ENCODE assay signal across 18 cellular contexts in the genomic region with DNA sequence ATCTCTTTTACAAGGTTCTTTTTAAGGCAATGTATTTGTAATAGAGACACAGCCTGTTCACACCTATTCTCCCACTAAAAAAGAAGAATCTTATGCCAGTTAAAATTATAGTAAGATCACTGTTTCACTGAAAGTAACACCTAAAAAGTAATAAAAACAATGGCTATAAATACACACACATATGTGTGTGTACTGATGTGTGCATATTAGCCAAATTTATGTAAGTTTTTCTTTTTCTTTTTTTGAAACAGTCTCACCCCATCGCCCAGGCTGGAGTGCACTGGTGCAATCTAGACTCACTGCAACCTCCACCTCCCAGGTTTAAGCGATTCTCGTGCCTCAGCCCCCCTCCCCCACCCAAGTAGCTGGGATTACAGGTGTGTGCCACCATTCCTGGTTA.
DNase-seq lines count a peak whose midpoint lies in the region; ATAC-seq lines count a peak whose summit lies in the region.
"Had no signal": no experiment of that assay in that cellular context is flagged by ENCODE, and none has a peak within 500 bp of the region (broad histone marks: within the 10 kb centered on the region; RNA-seq: fewer than 3 reads in every experiment).

No MANE protein-coding gene starts in this region.

- no peaks in the 10 kb centered on the region for H3K9me3 Mint-ChIP-seq in memory B cell
- H3K9me3 Mint-ChIP-seq: central memory CD8-positive, alpha-beta T cell; nephron had no signal

- no peak for DNase-seq in memory B cell (ENCODE audit: low spot score in 2 of 2)
- DNase-seq in COR-L47 (lab: John Stamatoyannopoulos, UW), result no peak
- DNase-seq in RPMI8226, result no peak
- DNase-seq: ACHN, activated gamma-delta T cell, Karpas-422, NCI-H187 treated with DMSO at 0.1 percent for 48 hours, NCI-H2227 treated with DMSO at 0.1 percent for 48 hours, NCI-H69, pancreas, SJCRH30, T-helper 1 cell had no signal

- H3K27ac Mint-ChIP-seq in memory B cell, result peak overlapping the region; percentile 67
- H3K27ac Mint-ChIP-seq: nephron had no signal

- ATAC-seq in GM18511 (IDR thresholded peaks at IDR 0.05; ENCODE audit: unreplicated experiment) (peak; percentile 43), GM19468 (IDR thresholded peaks at IDR 0.05; ENCODE audit: extremely low read depth, unreplicated experiment) (peak; percentile 37), HG03064 (IDR thresholded peaks at IDR 0.05; ENCODE audit: low read depth, unreplicated experiment) (peak; percentile 47), memory B cell (ENCODE audit: low read depth) (no peak), HG03521 (IDR thresholded peaks at IDR 0.05; ENCODE audit: unreplicated experiment) (no peak)
- ATAC-seq: pancreas had no signal

- no peak overlapping the region for H3K4me3 Mint-ChIP-seq in memory B cell
- H3K4me3 Mint-ChIP-seq: central memory CD8-positive, alpha-beta T cell; nephron had no signal

- peaks cover 10% of the 10 kb centered on the region for H3K36me3 Mint-ChIP-seq in memory B cell

- H3K27me3 Mint-ChIP-seq in memory B cell, result no peaks in the 10 kb centered on the region
- H3K27me3 Mint-ChIP-seq: central memory CD8-positive, alpha-beta T cell had no signal

- H3K4me1 Mint-ChIP-seq in memory B cell, result peaks cover 17% of the 10 kb centered on the region
- H3K4me1 Mint-ChIP-seq: central memory CD8-positive, alpha-beta T cell; nephron had no signal

Comparison
In these comparisons a context has a peak if more than half of its experiments do, and no peak if none do; other contexts are left out.
1. ATAC-seq: peak in GM18511 (single experiment), GM19468 (single experiment) and HG03064 (single experiment); none in memory B cell (single experiment) and HG03521 (single experiment).